Comparison of ENCODE assay signal across 8 cellular contexts in the genomic region with DNA sequence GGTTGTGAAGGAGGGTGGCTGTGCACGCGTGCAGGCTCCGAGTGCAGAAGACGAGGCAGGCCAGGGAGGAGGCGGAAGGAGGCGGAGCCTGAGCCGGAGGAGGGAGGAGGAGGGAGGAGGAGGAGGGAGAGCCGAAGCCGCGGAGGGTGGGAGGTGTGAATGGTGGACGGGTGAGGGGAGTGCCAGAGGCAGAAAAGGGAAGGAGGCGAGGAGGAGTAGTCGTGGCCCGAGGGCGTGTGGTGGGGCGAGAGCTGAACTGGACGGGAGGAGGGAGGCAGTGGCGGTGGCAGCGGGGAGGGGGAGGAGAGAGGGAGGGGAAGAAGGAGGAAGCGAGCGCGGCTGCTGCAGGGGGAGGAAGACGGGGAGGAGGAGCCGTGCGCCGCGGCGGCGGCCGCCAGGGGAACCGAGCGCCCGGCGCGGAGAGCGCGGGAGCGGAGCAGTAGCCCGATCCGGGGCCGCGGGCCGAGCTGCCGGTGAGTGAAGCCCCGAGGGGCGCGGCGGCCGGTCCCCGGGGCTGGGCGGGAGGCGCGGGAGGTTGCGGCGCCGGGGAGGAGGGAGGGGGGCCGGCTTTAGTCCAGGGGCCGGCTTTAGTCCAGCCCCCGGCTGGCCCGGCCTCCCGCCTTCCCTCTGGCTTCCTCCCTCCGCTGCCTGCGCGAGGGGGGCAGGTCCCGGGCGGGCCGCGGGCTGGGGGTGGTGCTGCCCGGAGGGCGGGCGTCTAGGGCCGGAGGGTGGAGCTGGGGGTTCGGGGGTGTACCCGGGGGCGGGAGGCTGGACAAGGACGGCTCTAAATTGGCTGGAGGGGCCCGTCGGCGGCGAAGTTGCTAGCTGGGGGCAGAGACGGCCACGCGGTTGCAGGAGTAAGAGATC. TPM values are rescaled to one million over a fixed set of nuclear protein-coding genes. Genes with fewer than 3 reads are reported as not detected.
A peak's percentile ranks its signal among the peaks of the same experiment; 100 is the strongest.
DNase-seq lines count a peak whose midpoint lies in the region; ATAC-seq and TF ChIP-seq lines count a peak whose summit lies in the region.

Gene TMEM164 (plus strand): TSS at position 815 of the 867 bp plus-strand sequence. CDS start 661 bp downstream, outside the sequence.

- CTCF ChIA-PET in AG04449 (lab: Yijun Ruan, JAX), result interaction anchor here (1.3 kb wide), 1 partner anchor 11 kb away, joined by 3 read pairs; no protein-coding TSS in a partner anchor

- TF ChIP-seq CTCF in AG04449 (IDR thresholded peaks at IDR 0.05; ENCODE audit: insufficient read depth, low read length, missing control alignments), result no peak

- DNase-seq in AG04449 (ENCODE audit: low read depth, low spot score) (no peak), NCI-H226 (peak; percentile 77), cerebellum (ENCODE audit: low spot score) (peak; percentile 65), kidney glomerular epithelial cell (lab: John Stamatoyannopoulos, UW) (peak; percentile 34)
- DNase-seq in activated CD4-positive, CD25-positive, alpha-beta regulatory T cell treated with anti-CD3 and anti-CD28 coated beads, Interleukin-2, amount 50 U/mL, for 72 hours, result peak; percentile 79
- DNase-seq in stimulated activated CD4-positive, alpha-beta T cell treated with anti-CD3 and anti-CD28 coated beads, Interleukin-1b, Interleukin-23, amount 100 ng/mL, for 1 hour (ENCODE audit: low read depth in 2 of 2), result peak; percentile 30 to 49

- peak; percentile 71 for ATAC-seq in GM18873 (IDR thresholded peaks at IDR 0.05; ENCODE audit: low FRiP score, unreplicated experiment)
- ATAC-seq in HG03135 (IDR thresholded peaks at IDR 0.05; ENCODE audit: unreplicated experiment), result peak; percentile 84

- peak within 1 kb of the TSS; percentile 65 for H3K4me3 ChIP-seq in AG04449 (ENCODE audit: low read depth, low read length)

- POLR2A ChIA-PET in AG04449 (lab: Yijun Ruan, JAX), result interaction anchor here (1.5 kb wide), 1 partner anchor 84 kb away, joined by 3 read pairs; no protein-coding TSS in a partner anchor

RNA-seq across cellular contexts. Expression of gene TMEM164, which starts in this region (rescaled TPM):
- 22.0 TPM for total RNA-seq in cerebellum
